ENCODE assay signal across 8 cellular contexts in genomic region chr6:41894366-41895299, GRCh38. TPM values are rescaled to one million over a fixed set of nuclear protein-coding genes. Genes with fewer than 3 reads are reported as not detected.
DNase-seq lines count a peak whose midpoint lies in the region; ATAC-seq and TF ChIP-seq lines count a peak whose summit lies in the region.

No MANE protein-coding gene starts in this region.

- H3K27me3 Mint-ChIP-seq in type B pancreatic cell (no peaks in the 10 kb centered on the region), HFFc6 (ENCODE audit: insufficient read depth) (0 out of 2 replicates have a peak, but pooled peaks cover 2% of the 10 kb centered on the region)

- peaks cover 7% of the 10 kb centered on the region for H3K4me1 Mint-ChIP-seq in type B pancreatic cell (ENCODE audit: unreplicated experiment)
- peaks cover 11% of the 10 kb centered on the region for H3K4me1 Mint-ChIP-seq in HFFc6 (ENCODE audit: low read depth)

- no peak overlapping the region for H3K27ac Mint-ChIP-seq in type B pancreatic cell
- no peak overlapping the region for H3K27ac Mint-ChIP-seq in HFFc6

- no peaks in the 10 kb centered on the region for H3K9me3 Mint-ChIP-seq in type B pancreatic cell
- no peaks in the 10 kb centered on the region for H3K9me3 Mint-ChIP-seq in HFFc6

- TF ChIP-seq CTCF in type B pancreatic cell (conservative IDR thresholded peaks at IDR 0.05) (no peak), HFFc6 (IDR thresholded peaks at IDR 0.05) (no peak)

- H3K4me3 Mint-ChIP-seq in type B pancreatic cell (no peak overlapping the region), HFFc6 (no peak overlapping the region; the same call in 1 of the 2 replicates)

- DNase-seq in stimulated activated CD4-positive, alpha-beta T cell treated with anti-CD3 and anti-CD28 coated beads, Interleukin-4, amount 100 ng/mL, for 1 hour = peak; percentile 50
- DNase-seq in stimulated activated CD4-positive, alpha-beta T cell treated with anti-CD3 and anti-CD28 coated beads, Interleukin-4, amount 100 ng/mL, for 4 hours = no peak
- DNase-seq in NCI-H748 (lab: John Stamatoyannopoulos, UW; ENCODE audit: unreplicated experiment) = peak; percentile 60
- peak; percentile 16 for DNase-seq in cerebellum (ENCODE audit: low spot score)
- DNase-seq in medulla oblongata (ENCODE audit: extremely low spot score) = peak; percentile 27
- DNase-seq in type B pancreatic cell (ENCODE audit: extremely low spot score, unreplicated experiment) = peak; percentile 81
- DNase-seq in HFFc6 = no peak

- peak; percentile 27 for ATAC-seq in HG02943 (IDR thresholded peaks at IDR 0.05; ENCODE audit: low read depth, unreplicated experiment)

- no peaks in the 10 kb centered on the region for H3K36me3 Mint-ChIP-seq in type B pancreatic cell
- H3K36me3 Mint-ChIP-seq in HFFc6 (ENCODE audit: low read depth) = no peaks in the 10 kb centered on the region

RNA-seq across cellular contexts. Expression of gene USP49, which starts 0.5 kb away (rescaled TPM):
- 18.5 TPM for total RNA-seq in cerebellum
- total RNA-seq in type B pancreatic cell (ENCODE audit: low replicate concordance) = 2.9 and 13.2 TPM in 2 replicates
- total RNA-seq in HFFc6 (2021; fragmentation: NEBNext Ultra II Directional; extraction: Animal tissue kit (Norgen Biotek cat#: 25700)) = 1 to 10 TPM; 1.7 to 2.3 (median 2.0) TPM

RNA-seq across cellular contexts. Expression of gene MED20, which starts 26.3 kb away (rescaled TPM):
- 17.6 TPM for total RNA-seq in cerebellum
- total RNA-seq in type B pancreatic cell (ENCODE audit: low replicate concordance) = 31.8 and 35.7 TPM in 2 replicates
- total RNA-seq in HFFc6 (2021; fragmentation: NEBNext Ultra II Directional; extraction: Animal tissue kit (Norgen Biotek cat#: 25700)) = 10 to 100 TPM; 22.8 to 28.4 (median 26.0) TPM

RNA-seq across cellular contexts. Expression of gene BYSL, which starts 26.7 kb away (rescaled TPM):
- total RNA-seq in cerebellum (10.3 TPM), type B pancreatic cell (ENCODE audit: low replicate concordance) (32.3 and 36.5 TPM in 2 replicates)
- total RNA-seq in HFFc6 (2021; fragmentation: NEBNext Ultra II Directional; extraction: Animal tissue kit (Norgen Biotek cat#: 25700)) = 10 to 100 TPM; 32.3 to 44.3 (median 33.5) TPM

RNA-seq across cellular contexts. Expression of gene CCND3, which starts 47.0 kb away (rescaled TPM):
- total RNA-seq in cerebellum = 15.5 TPM
- total RNA-seq in type B pancreatic cell (ENCODE audit: low replicate concordance) = 60.4 and 172 TPM in 2 replicates
- 10 to 100 TPM; 72.4 to 92.5 (median 82.7) TPM for total RNA-seq in HFFc6 (2021; fragmentation: NEBNext Ultra II Directional; extraction: Animal tissue kit (Norgen Biotek cat#: 25700))

Comparison
In these comparisons a context has a peak if more than half of its experiments do, and no peak if none do; other contexts are left out.
1. DNase-seq: peak in stimulated activated CD4-positive, alpha-beta T cell treated with anti-CD3 and anti-CD28 coated beads, Interleukin-4, amount 100 ng/mL, for 1 hour (single experiment), NCI-H748 (single experiment), cerebellum (single experiment), medulla oblongata (single experiment) and type B pancreatic cell (single experiment); none in stimulated activated CD4-positive, alpha-beta T cell treated with anti-CD3 and anti-CD28 coated beads, Interleukin-4, amount 100 ng/mL, for 4 hours (0 of 2) and HFFc6 (single experiment).